Comparison of ENCODE assay signal across 18 cellular contexts in genomic region chr11:64711138-64711943, GRCh38. TPM values are rescaled to one million over a fixed set of nuclear protein-coding genes. Genes with fewer than 3 reads are reported as not detected.
DNase-seq lines count a peak whose midpoint lies in the region; ATAC-seq and TF ChIP-seq lines count a peak whose summit lies in the region.
"Had no signal": no experiment of that assay in that cellular context is flagged by ENCODE, and none has a peak within 500 bp of the region (broad histone marks: within the 10 kb centered on the region; RNA-seq: fewer than 3 reads in every experiment).

No MANE protein-coding gene starts in this region.

- H3K4me3 Mint-ChIP-seq in natural killer cell = peak overlapping the region; percentile 15
- H3K4me3 Mint-ChIP-seq in natural killer cell treated with Interleukin-12 subunit alpha and Interleukin-12 subunit beta and Interleukin-15 and Interleukin-18, amount 100 ng/mL, for 72 hours = no peak overlapping the region
- peak overlapping the region; percentile 67 for H3K4me3 Mint-ChIP-seq in endothelial cell (ENCODE audit: unreplicated experiment)
- H3K4me3 Mint-ChIP-seq: HFFc6, mesothelial cell of epicardium had no signal

- peak overlapping the region; percentile 51 for H3K4me2 ChIP-seq in mesendoderm (ENCODE audit: low read length)

- H3K27ac ChIP-seq in mesendoderm (ENCODE audit: low read depth, low read length) (no peak overlapping the region), aorta (ENCODE audit: low read depth in 1 of 2, low read length in 2 of 2) (no peak overlapping the region), gastroesophageal sphincter (no peak overlapping the region)

- H3K4me1 ChIP-seq in mesendoderm (ENCODE audit: control insufficient read depth, low read depth, low read length) = peaks cover 6% of the 10 kb centered on the region
- no peaks in the 10 kb centered on the region for H3K4me1 ChIP-seq in aorta (ENCODE audit: control insufficient read depth in 1 of 2, insufficient read depth in 2 of 2, low read length in 2 of 2)
- peaks cover 0 to 28% (median 0%) of the 10 kb centered on the region in 3 donors for H3K4me1 ChIP-seq in gastroesophageal sphincter

- H3K56ac ChIP-seq in mesendoderm (ENCODE audit: low read length) = peak overlapping the region; percentile 85

- intact Hi-C loops in natural killer cell (cut with micrococcal nuclease) = no loop called here
- intact Hi-C loops in aorta (cut with DNase I) = no loop called here

- peak overlapping the region; percentile 56 for H3K9ac ChIP-seq in mesendoderm (ENCODE audit: low read length)

- H3K27me3 ChIP-seq in mesendoderm (ENCODE audit: insufficient read depth, low read length, poor library complexity) (peaks cover 17% of the 10 kb centered on the region), aorta (ENCODE audit: control insufficient read depth in 1 of 2, insufficient read depth in 2 of 2, low read length in 1 of 2) (peaks cover 0 to 1% of the 10 kb centered on the region in 2 donors), gastroesophageal sphincter (peaks cover 100% of the 10 kb centered on the region)

- H2BK15ac ChIP-seq in mesendoderm (replicated peaks; ENCODE audit: low read depth) = no peak overlapping the region

- H4K5ac ChIP-seq in mesendoderm (ENCODE audit: low read length) = no peak overlapping the region

- H3K27ac Mint-ChIP-seq in natural killer cell = no peak overlapping the region
- no peak overlapping the region for H3K27ac Mint-ChIP-seq in natural killer cell treated with Interleukin-12 subunit alpha and Interleukin-12 subunit beta and Interleukin-15 and Interleukin-18, amount 100 ng/mL, for 72 hours
- no peak overlapping the region for H3K27ac Mint-ChIP-seq in endothelial cell (ENCODE audit: unreplicated experiment)
- H3K27ac Mint-ChIP-seq: HFFc6, mesothelial cell of epicardium had no signal

- TF ChIP-seq EP300 in gastroesophageal sphincter (IDR thresholded peaks at IDR 0.05) = no peak

- no peaks in the 10 kb centered on the region for H3K9me3 Mint-ChIP-seq in natural killer cell
- no peaks in the 10 kb centered on the region for H3K9me3 Mint-ChIP-seq in natural killer cell treated with Interleukin-12 subunit alpha and Interleukin-12 subunit beta and Interleukin-15 and Interleukin-18, amount 100 ng/mL, for 72 hours
- no peaks in the 10 kb centered on the region for H3K9me3 Mint-ChIP-seq in endothelial cell (ENCODE audit: unreplicated experiment)
- H3K9me3 Mint-ChIP-seq: HFFc6, mesothelial cell of epicardium had no signal

- H3K36me3 ChIP-seq in mesendoderm (ENCODE audit: control insufficient read depth, insufficient read depth, low read length) (no peaks in the 10 kb centered on the region), aorta (ENCODE audit: control insufficient read depth in 1 of 2, insufficient read depth in 2 of 2, low read length in 1 of 2) (no peaks in the 10 kb centered on the region), gastroesophageal sphincter (no peaks in the 10 kb centered on the region)

- H4K8ac ChIP-seq in mesendoderm (ENCODE audit: low read depth, low read length) = no peak overlapping the region

- H3K9me3 ChIP-seq in aorta (ENCODE audit: control insufficient read depth, low read length) = no peaks in the 10 kb centered on the region
- no peaks in the 10 kb centered on the region for H3K9me3 ChIP-seq in gastroesophageal sphincter

- no peak overlapping the region for H2BK120ac ChIP-seq in mesendoderm (ENCODE audit: low read depth, low read length)

- peaks cover 45 to 61% of the 10 kb centered on the region in 2 donors for H3K27me3 Mint-ChIP-seq in natural killer cell (ENCODE audit: low read depth in 2 of 2)
- peaks cover 50 to 65% of the 10 kb centered on the region in 2 donors for H3K27me3 Mint-ChIP-seq in natural killer cell treated with Interleukin-12 subunit alpha and Interleukin-12 subunit beta and Interleukin-15 and Interleukin-18, amount 100 ng/mL, for 72 hours
- H3K27me3 Mint-ChIP-seq in endothelial cell (ENCODE audit: unreplicated experiment) = peaks cover 33% of the 10 kb centered on the region

- H3K18ac ChIP-seq in mesendoderm (ENCODE audit: low read length) = no peak overlapping the region

- no peak overlapping the region for H3K4me3 ChIP-seq in mesendoderm (ENCODE audit: low read length)
- no peak overlapping the region for H3K4me3 ChIP-seq in aorta (ENCODE audit: low read length in 2 of 2)
- H3K4me3 ChIP-seq in gastroesophageal sphincter = no peak overlapping the region

- H3K79me2 ChIP-seq in mesendoderm (ENCODE audit: control insufficient read depth, insufficient read depth, low read length) = no peaks in the 10 kb centered on the region

- H2AK5ac ChIP-seq in mesendoderm (ENCODE audit: low read length) = no peak overlapping the region

- H3K36me3 Mint-ChIP-seq in natural killer cell (no peaks in the 10 kb centered on the region), endothelial cell (ENCODE audit: low read depth, unreplicated experiment) (peaks cover 5% of the 10 kb centered on the region)
- H3K36me3 Mint-ChIP-seq in natural killer cell treated with Interleukin-12 subunit alpha and Interleukin-12 subunit beta and Interleukin-15 and Interleukin-18, amount 100 ng/mL, for 72 hours = no peaks in the 10 kb centered on the region
- H3K36me3 Mint-ChIP-seq: mesothelial cell of epicardium had no signal

- no CpG with 5 or more reads among the region's 44 CpGs for WGBS in mesendoderm (ENCODE audit: extremely low coverage, insufficient coverage, low lambda C conversion rate)
- WGBS in aorta, 2 donors = 30 to 32% methylated on average over 43 to 44 of the region's 44 CpGs
- 47 to 62% methylated on average over 8 to 10 of the region's 44 CpGs for WGBS in gastroesophageal sphincter (ENCODE audit: low coverage in 1 of 2), 2 donors

- H3K23ac ChIP-seq in mesendoderm (ENCODE audit: low read length) = no peak overlapping the region

- TF ChIP-seq POLR2A in gastroesophageal sphincter (IDR thresholded peaks at IDR 0.05) = no peak

- ATAC-seq in natural killer cell = no peak
- no peak for ATAC-seq in natural killer cell treated with Interleukin-12 subunit alpha and Interleukin-12 subunit beta and Interleukin-15 and Interleukin-18, amount 100 ng/mL, for 72 hours
- peak; percentile 31 for ATAC-seq in aorta (ENCODE audit: low FRiP score)
- ATAC-seq in gastroesophageal sphincter = no peak

- H3K4ac ChIP-seq in mesendoderm (ENCODE audit: low read depth, low read length) = no peak overlapping the region

- TF ChIP-seq CTCF in natural killer cell (IDR thresholded peaks at IDR 0.05) (no peak), endothelial cell (IDR thresholded peaks at IDR 0.05; ENCODE audit: unreplicated experiment) (no peak), gastroesophageal sphincter (IDR thresholded peaks at IDR 0.05) (no peak)

- H2BK5ac ChIP-seq in mesendoderm (ENCODE audit: low read length) = no peak overlapping the region

- H3K4me1 Mint-ChIP-seq in natural killer cell (peaks cover 10 to 21% of the 10 kb centered on the region in 2 donors), endothelial cell (ENCODE audit: unreplicated experiment) (peaks cover 24% of the 10 kb centered on the region)
- peaks cover 15 to 17% of the 10 kb centered on the region in 2 donors for H3K4me1 Mint-ChIP-seq in natural killer cell treated with Interleukin-12 subunit alpha and Interleukin-12 subunit beta and Interleukin-15 and Interleukin-18, amount 100 ng/mL, for 72 hours (ENCODE audit: low read depth in 2 of 2)

- no peaks in the 10 kb centered on the region for H3K79me1 ChIP-seq in mesendoderm (ENCODE audit: low read length)

- DNase-seq in natural killer cell (no peak), endothelial cell (ENCODE audit: low spot score) (no peak), mesendoderm (peak; percentile 54), aorta (peak in 1 of 2 donors; percentile 71), HCEC 1CT (no peak)
- no peak for DNase-seq in natural killer cell treated with Interleukin-12 subunit alpha and Interleukin-12 subunit beta and Interleukin-15 and Interleukin-18, amount 100 ng/mL, for 72 hours (ENCODE audit: low spot score)
- no peak for DNase-seq in activated CD4-positive, alpha-beta T cell treated with anti-CD3 and anti-CD28 coated beads, Interleukin-2, amount 50 U/mL, for 1 hour
- DNase-seq: effector CD8-positive, alpha-beta T cell; head of caudate nucleus; HFFc6; NCI-H187 treated with DMSO at 0.1 percent for 48 hours; NCI-H446 treated with DMSO at 0.1 percent for 48 hours; Right ventricle myocardium superior; stimulated activated naive CD4-positive, alpha-beta T cell; trophoblast cell had no signal

RNA-seq across cellular contexts. Expression of gene NRXN2, which starts 11.7 kb away (rescaled TPM):
- total RNA-seq in natural killer cell (1 to 10 TPM; 2.9 to 9.6 (median 7.7) TPM), endothelial cell (ENCODE audit: unreplicated experiment) (11.5 TPM), aorta (10 to 100 TPM; 21.6 to 35.9 TPM), gastroesophageal sphincter (10 to 100 TPM in 1 of 4 donors, 1 to 10 TPM in 3; 3.4 to 25.4 (median 5.0) TPM)
- 1 to 10 TPM in 1 of 2 donors, under 1 TPM in 1; 0.74 to 1.3 TPM for total RNA-seq in natural killer cell treated with Interleukin-12 subunit alpha and Interleukin-12 subunit beta and Interleukin-15 and Interleukin-18, amount 100 ng/mL, for 72 hours
- polyA plus RNA-seq in mesendoderm (2013, experiment 1 of 2) = 0.39 TPM
- polyA plus RNA-seq in mesendoderm (2013, experiment 2 of 2) = 0.74 TPM
- 1 to 10 TPM; 2.6 to 9.6 TPM for polyA plus RNA-seq in aorta
- total RNA-seq: kidney epithelial cell had no signal

RNA-seq across cellular contexts. Expression of gene RASGRP2, which starts 32.6 kb away (rescaled TPM):
- 100 to 1,000 TPM; 371 to 417 (median 394) TPM for total RNA-seq in natural killer cell
- total RNA-seq in natural killer cell treated with Interleukin-12 subunit alpha and Interleukin-12 subunit beta and Interleukin-15 and Interleukin-18, amount 100 ng/mL, for 72 hours = 10 to 100 TPM; 13.6 to 27.7 TPM
- total RNA-seq in endothelial cell (ENCODE audit: unreplicated experiment) = 139 TPM
- polyA plus RNA-seq in mesendoderm (2013, experiment 1 of 2) = 1.0 TPM
- 1.3 TPM for polyA plus RNA-seq in mesendoderm (2013, experiment 2 of 2)
- 10 to 100 TPM; 44.7 to 52.6 TPM for total RNA-seq in aorta
- 100 to 1,000 TPM in 1 of 2 donors, 10 to 100 TPM in 1; 20.8 to 152 TPM for polyA plus RNA-seq in aorta
- total RNA-seq in gastroesophageal sphincter = 10 to 100 TPM; 34.5 to 84.9 (median 41.1) TPM

RNA-seq across cellular contexts. Expression of gene PYGM, which starts 48.4 kb away (rescaled TPM):
- total RNA-seq in natural killer cell (1 to 10 TPM; 4.1 to 8.4 (median 6.1) TPM), endothelial cell (ENCODE audit: unreplicated experiment) (0.26 TPM), aorta (10 to 100 TPM; 11.5 to 12.9 TPM), gastroesophageal sphincter (10 to 100 TPM; 10.5 to 55.2 (median 32.8) TPM)
- 1 to 10 TPM; 4.7 to 5.6 TPM for total RNA-seq in natural killer cell treated with Interleukin-12 subunit alpha and Interleukin-12 subunit beta and Interleukin-15 and Interleukin-18, amount 100 ng/mL, for 72 hours
- polyA plus RNA-seq in mesendoderm (2013, experiment 1 of 2) = 0.62 TPM
- 0.69 TPM for polyA plus RNA-seq in mesendoderm (2013, experiment 2 of 2)
- polyA plus RNA-seq in aorta = 10 to 100 TPM in 1 of 2 donors, 1 to 10 TPM in 1; 1.9 to 12.5 TPM
